In the genomic region with DNA sequence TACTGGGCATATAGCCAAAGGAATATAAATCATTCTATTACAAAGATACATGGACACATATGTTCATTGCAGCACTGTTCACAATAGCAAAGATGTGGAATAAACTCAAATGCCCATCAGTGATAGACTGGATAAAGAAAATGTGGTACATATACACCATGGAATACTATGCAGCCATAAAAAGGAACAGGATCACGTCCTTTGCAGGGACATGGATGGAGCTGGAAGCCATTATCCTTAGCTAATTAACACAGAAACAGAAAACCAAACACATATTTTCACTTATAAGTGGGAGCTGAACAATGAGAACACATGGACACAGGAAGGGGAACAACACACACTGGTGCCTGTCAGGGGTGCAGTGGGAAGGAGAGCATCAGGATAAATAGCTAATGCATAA, we compare ENCODE assay signal across 3 cellular contexts.
TF ChIP-seq lines count a peak whose summit lies in the region.

No MANE protein-coding gene starts in this region.

TF ChIP-seq in HEK293, 187 proteins besides CTCF, POLR2A, EP300 and RAD21:
- peak; percentile 83 for TF ChIP-seq ZNF146 (tag by site-specific recombination; IDR thresholded peaks at IDR 0.05)

TF ChIP-seq in SK-N-SH treated with all-trans-retinoic acid at 6 μM for 48 hours, 23 proteins besides CTCF, POLR2A, EP300 and RAD21:
- TF ChIP-seq ZNF8 (CRISPR knock-in tag; IDR thresholded peaks at IDR 0.05) = 0 out of 2 replicates have a peak, but pooled peaks have one; percentile 26

TF ChIP-seq in K562, 482 proteins besides CTCF, POLR2A, EP300 and RAD21:
- peak; percentile 74 for TF ChIP-seq ZNF146 (CRISPR knock-in tag; IDR thresholded peaks at IDR 0.05; ENCODE audit: unreplicated experiment)
